13 cellular contexts compared by ENCODE assay signal in the genomic region with DNA sequence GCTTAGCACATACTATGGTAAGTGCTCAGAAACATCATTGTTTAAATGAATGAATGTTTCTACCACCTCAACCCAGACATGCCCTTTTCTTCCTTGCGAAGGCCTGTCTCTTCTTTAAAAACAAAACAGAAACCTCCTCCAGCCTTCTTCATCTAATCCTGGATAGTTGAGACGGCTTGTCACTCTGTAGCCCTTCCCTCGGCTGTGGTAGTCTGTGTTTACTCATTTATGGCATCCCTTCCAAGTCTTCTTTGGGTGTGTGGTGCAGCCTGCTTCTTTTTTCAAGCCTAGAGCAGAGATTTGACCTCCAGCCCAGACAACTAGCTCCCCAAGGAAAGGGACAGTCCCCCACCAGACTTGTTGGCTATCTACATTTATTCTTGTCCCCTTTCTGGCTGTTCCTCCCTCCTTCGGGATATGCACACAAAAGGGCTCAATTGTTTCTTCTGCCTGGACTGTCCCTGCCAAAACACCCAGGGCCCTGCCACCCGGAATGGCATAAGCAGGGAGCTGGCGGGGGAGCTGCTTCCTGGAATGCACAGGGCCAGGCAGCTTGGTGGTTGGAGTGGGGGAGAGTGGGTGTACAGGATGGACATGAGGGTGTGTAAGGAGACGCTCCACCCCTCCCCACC.
DNase-seq lines count a peak whose midpoint lies in the region; ATAC-seq and TF ChIP-seq lines count a peak whose summit lies in the region.
"Had no signal": no experiment of that assay in that cellular context is flagged by ENCODE, and none has a peak within 500 bp of the region (broad histone marks: within the 10 kb centered on the region; RNA-seq: fewer than 3 reads in every experiment).

No MANE protein-coding gene starts in this region.

- H3K27ac Mint-ChIP-seq in activated T-helper 17 cell treated with anti-CD3 and anti-CD28 coated beads, Interleukin-2, amount 50 U/mL, for 72 hours: no peak overlapping the region
- no peak overlapping the region for H3K27ac Mint-ChIP-seq in nephron progenitor cell
- H3K27ac Mint-ChIP-seq: activated naive CD4-positive, alpha-beta T cell treated with anti-CD3 and anti-CD28 coated beads for 36 hours had no signal

- H3K9me3 Mint-ChIP-seq in activated T-helper 17 cell treated with anti-CD3 and anti-CD28 coated beads, Interleukin-2, amount 50 U/mL, for 72 hours: no peaks in the 10 kb centered on the region
- no peaks in the 10 kb centered on the region for H3K9me3 Mint-ChIP-seq in nephron progenitor cell
- H3K9me3 Mint-ChIP-seq: activated naive CD4-positive, alpha-beta T cell treated with anti-CD3 and anti-CD28 coated beads for 36 hours had no signal

- H3K79me2 ChIP-seq in osteoblast (ENCODE audit: insufficient read depth, low read length): peaks cover 2% of the 10 kb centered on the region

- peak overlapping the region; percentile 29 for H3K4me2 ChIP-seq in osteoblast (ENCODE audit: insufficient read depth, low read length)

- H3K36me3 Mint-ChIP-seq in activated T-helper 17 cell treated with anti-CD3 and anti-CD28 coated beads, Interleukin-2, amount 50 U/mL, for 72 hours (ENCODE audit: low read depth): no peaks in the 10 kb centered on the region
- H3K36me3 Mint-ChIP-seq in nephron progenitor cell (ENCODE audit: low read depth): no peaks in the 10 kb centered on the region

- H3K27ac ChIP-seq in osteoblast (ENCODE audit: low read depth, low read length) (peak overlapping the region; percentile 63), upper lobe of right lung (peak overlapping the region; percentile 47)

- H3K9me3 ChIP-seq in osteoblast (ENCODE audit: low read depth, low read length): no peaks in the 10 kb centered on the region
- no peaks in the 10 kb centered on the region for H3K9me3 ChIP-seq in upper lobe of right lung

- no peak for TF ChIP-seq CTCF in osteoblast (IDR thresholded peaks at IDR 0.05; ENCODE audit: extremely low read depth, low read depth, low read length)
- no peak for TF ChIP-seq CTCF in upper lobe of right lung (IDR thresholded peaks at IDR 0.05)
- no peak for TF ChIP-seq CTCF in nephron progenitor cell (IDR thresholded peaks at IDR 0.05)

- no peaks in the 10 kb centered on the region for H3K27me3 ChIP-seq in osteoblast (ENCODE audit: insufficient read depth, low read length)
- no peaks in the 10 kb centered on the region for H3K27me3 ChIP-seq in upper lobe of right lung

- H2AFZ ChIP-seq in osteoblast (ENCODE audit: low read length): no peak overlapping the region

- ATAC-seq in activated T-helper 17 cell treated with anti-CD3 and anti-CD28 coated beads, Interleukin-2, amount 50 U/mL, for 72 hours (replicated peaks): peak; percentile 18
- peak; percentile 68 for ATAC-seq in Right ventricle myocardium superior (ENCODE audit: poor library complexity)
- ATAC-seq in upper lobe of right lung: no peak
- no peak for ATAC-seq in HG02852 (IDR thresholded peaks at IDR 0.05; ENCODE audit: unreplicated experiment)
- ATAC-seq in HG02571 (IDR thresholded peaks at IDR 0.05; ENCODE audit: unreplicated experiment): no peak

- DNase-seq in Right ventricle myocardium superior (peak; percentile 76), osteoblast (ENCODE audit: insufficient read length, low spot score, missing footprints) (peak; percentile 91), upper lobe of right lung (no peak), nephron progenitor cell (no peak), T1000 (lab: John Stamatoyannopoulos, UW) (no peak)
- DNase-seq: activated CD4-positive, CD25-positive, alpha-beta regulatory T cell; activated naive CD4-positive, alpha-beta T cell treated with anti-CD3 and anti-CD28 coated beads for 36 hours; mammary epithelial cell; NCI-H2029; NCI-H748 treated with DMSO at 0.1 percent for 48 hours had no signal

- H3K4me1 ChIP-seq in osteoblast (ENCODE audit: insufficient read depth, low read length) (peaks cover 56% of the 10 kb centered on the region), upper lobe of right lung (peaks cover 21% of the 10 kb centered on the region)

- H3K4me3 ChIP-seq in osteoblast (ENCODE audit: insufficient read depth, low read length) (no peak overlapping the region), upper lobe of right lung (no peak overlapping the region)

- H3K36me3 ChIP-seq in osteoblast (ENCODE audit: insufficient read depth, low read length) (peaks cover 89% of the 10 kb centered on the region), upper lobe of right lung (no peaks in the 10 kb centered on the region)

- no peaks in the 10 kb centered on the region for H3K27me3 Mint-ChIP-seq in activated T-helper 17 cell treated with anti-CD3 and anti-CD28 coated beads, Interleukin-2, amount 50 U/mL, for 72 hours
- H3K27me3 Mint-ChIP-seq in nephron progenitor cell (ENCODE audit: low read depth, poor library complexity): peaks cover 14% of the 10 kb centered on the region

- peaks cover 5% of the 10 kb centered on the region for H3K4me1 Mint-ChIP-seq in activated T-helper 17 cell treated with anti-CD3 and anti-CD28 coated beads, Interleukin-2, amount 50 U/mL, for 72 hours
- peaks cover 40% of the 10 kb centered on the region for H3K4me1 Mint-ChIP-seq in nephron progenitor cell

- peaks cover 22% of the 10 kb centered on the region for H4K20me1 ChIP-seq in osteoblast (ENCODE audit: insufficient read depth, low read length)

- intact Hi-C loops in Right ventricle myocardium superior (cut with DNase I): no loop called here
- intact Hi-C loops in upper lobe of right lung (cut with DNase I): no loop called here

- H3K4me3 Mint-ChIP-seq in activated T-helper 17 cell treated with anti-CD3 and anti-CD28 coated beads, Interleukin-2, amount 50 U/mL, for 72 hours: no peak overlapping the region
- H3K4me3 Mint-ChIP-seq in nephron progenitor cell: no peak overlapping the region
- H3K4me3 Mint-ChIP-seq: activated naive CD4-positive, alpha-beta T cell treated with anti-CD3 and anti-CD28 coated beads for 36 hours had no signal

Comparison
In these comparisons a context has a peak if more than half of its experiments do, and no peak if none do; other contexts are left out.
1. ATAC-seq: peak in activated T-helper 17 cell treated with anti-CD3 and anti-CD28 coated beads, Interleukin-2, amount 50 U/mL, for 72 hours (single experiment) and Right ventricle myocardium superior (single experiment); none in upper lobe of right lung (single experiment), HG02852 (single experiment) and HG02571 (single experiment).
2. DNase-seq: peak in Right ventricle myocardium superior (single experiment) and osteoblast (single experiment); none in upper lobe of right lung (single experiment), nephron progenitor cell (single experiment) and T1000 (single experiment).